ENCODE assay signal across 9 cellular contexts in genomic region chr18:50866765-50867164, GRCh38. TPM values are rescaled to one million over a fixed set of nuclear protein-coding genes. Genes with fewer than 3 reads are reported as not detected.
DNase-seq lines count a peak whose midpoint lies in the region; ATAC-seq and TF ChIP-seq lines count a peak whose summit lies in the region.
"Had no signal": no experiment of that assay in that cellular context is flagged by ENCODE, and none has a peak within 500 bp of the region (broad histone marks: within the 10 kb centered on the region; RNA-seq: fewer than 3 reads in every experiment).

No MANE protein-coding gene starts in this region.

- H2AFZ ChIP-seq in Loucy (ENCODE audit: low read length) = peak overlapping the region; percentile 1; the same call in 1 of the 2 replicates

- DNase-seq in ELR (ENCODE audit: low read depth) (peak; percentile 34), brain microvascular endothelial cell (no peak), right lobe of liver (no peak), D341Med (ENCODE audit: low spot score) (no peak)
- DNase-seq: activated CD8-positive, alpha-beta T cell treated with anti-CD3 and anti-CD28 coated beads, Interleukin-2, amount 10 ng/mL, durations not matched to agents 7 days and 5 days had no signal

- H3K4me1 ChIP-seq in Loucy (ENCODE audit: insufficient read depth, low read length, poor library complexity, severe bottlenecking) (no peaks in the 10 kb centered on the region), right lobe of liver (peaks cover 0 to 9% (median 3%) of the 10 kb centered on the region in 4 donors)

- H3K36me3 ChIP-seq in Loucy (ENCODE audit: insufficient read depth, low read length) (no peaks in the 10 kb centered on the region), brain microvascular endothelial cell (replicated peaks) (no peaks in the 10 kb centered on the region), right lobe of liver (no peaks in the 10 kb centered on the region)

- TF ChIP-seq CTCF in Loucy (conservative IDR thresholded peaks at IDR 0.05; ENCODE audit: low read length) = peak; percentile 48
- peak; percentile 29 for TF ChIP-seq CTCF in brain microvascular endothelial cell (IDR thresholded peaks at IDR 0.05; ENCODE audit: low read depth, low read length, missing control alignments)
- peak; percentile 26 to 43 (median 39) for TF ChIP-seq CTCF in right lobe of liver (IDR thresholded peaks at IDR 0.05)

- intact Hi-C loops in right lobe of liver (cut with DNase I) = no loop called here

- H3K27ac ChIP-seq in brain microvascular endothelial cell (no peak overlapping the region), right lobe of liver (no peak overlapping the region)

- H3K4me3 ChIP-seq in Loucy (ENCODE audit: low read length, poor library complexity, severe bottlenecking) (no peak overlapping the region), brain microvascular endothelial cell (ENCODE audit: low read depth, low read length) (no peak overlapping the region), right lobe of liver (no peak overlapping the region)

- H3K27me3 ChIP-seq in Loucy (ENCODE audit: insufficient read depth, low read length, poor library complexity, severe bottlenecking) = no peaks in the 10 kb centered on the region
- H3K27me3 ChIP-seq in brain microvascular endothelial cell (replicated peaks) = no peaks in the 10 kb centered on the region
- no peaks in the 10 kb centered on the region for H3K27me3 ChIP-seq in right lobe of liver

- H3K9me2 ChIP-seq in Loucy (replicated peaks; ENCODE audit: low read depth, low read length) = no peaks in the 10 kb centered on the region

- in situ Hi-C loops in brain microvascular endothelial cell (cut with HindIII; ENCODE audit: low pct_ligation_motif_present, low sequenced_read_pairs) = no loop called here

- TF ChIP-seq POLR2A in right lobe of liver (IDR thresholded peaks at IDR 0.05) = no peak

- no peaks in the 10 kb centered on the region for H3K9me3 ChIP-seq in Loucy (ENCODE audit: insufficient read depth, low read depth, low read length)
- H3K9me3 ChIP-seq in right lobe of liver = no peaks in the 10 kb centered on the region

- H3F3A ChIP-seq in Loucy (ENCODE audit: low read depth) = no peaks in the 10 kb centered on the region

- no peaks in the 10 kb centered on the region for H4K20me1 ChIP-seq in Loucy (ENCODE audit: insufficient read depth, low read length, poor library complexity, severe bottlenecking)

- ATAC-seq in right lobe of liver = peak; percentile 81 to 92 (median 90)
- ATAC-seq in HG03108 (IDR thresholded peaks at IDR 0.05; ENCODE audit: unreplicated experiment) = no peak
- ATAC-seq in HG03378 (IDR thresholded peaks at IDR 0.05; ENCODE audit: unreplicated experiment) = no peak
- no peak for ATAC-seq in HG03521 (IDR thresholded peaks at IDR 0.05; ENCODE audit: unreplicated experiment)
- ATAC-seq: activated CD8-positive, alpha-beta T cell treated with anti-CD3 and anti-CD28 coated beads, Interleukin-2, amount 10 ng/mL, durations not matched to agents 7 days and 5 days had no signal

- H3K9ac ChIP-seq in Loucy (ENCODE audit: low read depth, low read length, poor library complexity, severe bottlenecking) = no peak overlapping the region

- H3K4me2 ChIP-seq in Loucy (ENCODE audit: low read depth, low read length, poor library complexity, severe bottlenecking) = no peak overlapping the region

- H3K79me2 ChIP-seq in Loucy (ENCODE audit: insufficient read depth, low read length) = no peaks in the 10 kb centered on the region

RNA-seq across cellular contexts. Expression of gene ME2, which starts 12.2 kb away (rescaled TPM):
- total RNA-seq in right lobe of liver = 10 to 100 TPM; 12.3 to 32.4 (median 19.5) TPM

RNA-seq across cellular contexts. Expression of gene MRO, which starts 46.9 kb away (rescaled TPM):
- 10 to 100 TPM in 1 of 6 experiments, 1 to 10 TPM in 5; 2.2 to 14.8 (median 2.7) TPM for total RNA-seq in right lobe of liver
- total RNA-seq: activated CD8-positive, alpha-beta T cell treated with anti-CD3 and anti-CD28 coated beads, Interleukin-2, amount 10 ng/mL, durations not matched to agents 7 days and 5 days had no signal

Comparison
In these comparisons a context has a peak if more than half of its experiments do, and no peak if none do; other contexts are left out.
1. ATAC-seq: peak in right lobe of liver (4 of 4); none in HG03108 (single experiment), HG03378 (single experiment) and HG03521 (single experiment).
2. Peak in every context shown above with its lines, with median percentiles within 50 percentile points of each other: CTCF ChIP-seq.